ENCODE assay signal across 8 cellular contexts in genomic region chr21:44870748-44871495, GRCh38. TPM values are rescaled to one million over a fixed set of nuclear protein-coding genes. Genes with fewer than 3 reads are reported as not detected.
DNase-seq lines count a peak whose midpoint lies in the region; ATAC-seq and TF ChIP-seq lines count a peak whose summit lies in the region.

No MANE protein-coding gene starts in this region.

- no peaks in the 10 kb centered on the region for H3K9me3 ChIP-seq in HEK293 (ENCODE audit: control insufficient read depth, insufficient read depth, low read depth, low read length)

- H3K4me3 Mint-ChIP-seq in activated CD4-positive, alpha-beta memory T cell treated with anti-CD3 and anti-CD28 coated beads for 36 hours, result peak overlapping the region; percentile 20
- peak overlapping the region; percentile 99 for H3K4me3 Mint-ChIP-seq in glutamatergic neuron (ENCODE audit: unreplicated experiment)

- TF ChIP-seq CTCF in HEK293 (tag by site-specific recombination; IDR thresholded peaks at IDR 0.05) (no peak), glutamatergic neuron (IDR thresholded peaks at IDR 0.05; ENCODE audit: partially characterized antibody, unreplicated experiment) (no peak)

- peak overlapping the region; percentile 56 for H3K27ac Mint-ChIP-seq in activated CD4-positive, alpha-beta memory T cell treated with anti-CD3 and anti-CD28 coated beads for 36 hours
- peak overlapping the region; percentile 78 for H3K27ac Mint-ChIP-seq in glutamatergic neuron (ENCODE audit: unreplicated experiment)

- H3K36me3 ChIP-seq in HEK293 (ENCODE audit: control insufficient read depth in 2 of 2, insufficient read depth in 1 of 2, low read length in 2 of 2), result peaks cover 0 to under 1% of the 10 kb centered on the region in 2 experiments; a peak in 2 of 3 replicates
- peaks cover 3% of the 10 kb centered on the region for H3K36me3 ChIP-seq in rectal smooth muscle tissue (ENCODE audit: control insufficient read depth, insufficient read depth, low read length)

- CTCF ChIA-PET in HEK293 (lab: Yijun Ruan, JAX), result interaction anchor here (0.6 to 1.0 kb wide), 2 partner anchors 57 to 163 kb away, joined by 3 to 7 read pairs; no protein-coding TSS in a partner anchor
- CTCF ChIA-PET in activated CD4-positive, alpha-beta memory T cell treated with anti-CD3 and anti-CD28 coated beads for 36 hours (lab: Charles Lee), result interaction anchor here (1.5 kb wide), 1 partner anchor 40 kb away, joined by 3 read pairs; no protein-coding TSS in a partner anchor

- no peaks in the 10 kb centered on the region for H3K27me3 ChIP-seq in rectal smooth muscle tissue (ENCODE audit: control insufficient read depth, insufficient read depth, low read length)

- H3K4me1 ChIP-seq in HEK293 (ENCODE audit: control insufficient read depth, insufficient read depth, low read length), result peaks cover 28% of the 10 kb centered on the region
- peaks cover 43% of the 10 kb centered on the region for H3K4me1 ChIP-seq in rectal smooth muscle tissue (ENCODE audit: control insufficient read depth, insufficient read depth, low read length)

- H3K4me3 ChIP-seq in HEK293 (ENCODE audit: low read depth, low read length) (no peak overlapping the region), rectal smooth muscle tissue (ENCODE audit: low read length) (no peak overlapping the region)

- no peaks in the 10 kb centered on the region for H3K27me3 Mint-ChIP-seq in activated CD4-positive, alpha-beta memory T cell treated with anti-CD3 and anti-CD28 coated beads for 36 hours
- H3K27me3 Mint-ChIP-seq in glutamatergic neuron (ENCODE audit: unreplicated experiment), result peaks cover 18% of the 10 kb centered on the region

- intact Hi-C loops in activated CD4-positive, alpha-beta memory T cell treated with anti-CD3 and anti-CD28 coated beads for 36 hours (cut with micrococcal nuclease), result loop anchor here (5.0 kb wide), 1 partner anchor 206 kb away; no protein-coding TSS in a partner anchor

- H3K27ac ChIP-seq in HEK293 (ENCODE audit: extremely low read depth, low read depth, low read length) (no peak overlapping the region), rectal smooth muscle tissue (ENCODE audit: low read depth, low read length) (peak overlapping the region; percentile 90)

- H3K9ac ChIP-seq in rectal smooth muscle tissue (ENCODE audit: low read length), result no peak overlapping the region

- POLR2A ChIA-PET in HEK293 (lab: Yijun Ruan, JAX), result interaction anchor here (1.7 kb wide), 1 partner anchor 260 kb away, joined by 3 read pairs; no protein-coding TSS in a partner anchor
- POLR2A ChIA-PET in activated CD4-positive, alpha-beta memory T cell treated with anti-CD3 and anti-CD28 coated beads for 36 hours (lab: Charles Lee), result no interaction called here

- peak; percentile 46 for DNase-seq in activated CD4-positive, alpha-beta memory T cell treated with anti-CD3 and anti-CD28 coated beads for 36 hours
- DNase-seq in glutamatergic neuron (no peak), GM19240 (ENCODE audit: insufficient read length, low spot score) (no peak), COR-L47 (lab: John Stamatoyannopoulos, UW) (no peak), NCI-H1417 (lab: John Stamatoyannopoulos, UW) (no peak)

- no peak for ATAC-seq in HG02642 (IDR thresholded peaks at IDR 0.05; ENCODE audit: poor library complexity, unreplicated experiment)

- H3K9me3 Mint-ChIP-seq in activated CD4-positive, alpha-beta memory T cell treated with anti-CD3 and anti-CD28 coated beads for 36 hours, result no peaks in the 10 kb centered on the region
- peaks cover 17% of the 10 kb centered on the region for H3K9me3 Mint-ChIP-seq in glutamatergic neuron (ENCODE audit: unreplicated experiment)

- peaks cover 4% of the 10 kb centered on the region for H3K36me3 Mint-ChIP-seq in activated CD4-positive, alpha-beta memory T cell treated with anti-CD3 and anti-CD28 coated beads for 36 hours
- no peaks in the 10 kb centered on the region for H3K36me3 Mint-ChIP-seq in glutamatergic neuron (ENCODE audit: unreplicated experiment)

- peaks cover 76% of the 10 kb centered on the region for H3K4me1 Mint-ChIP-seq in activated CD4-positive, alpha-beta memory T cell treated with anti-CD3 and anti-CD28 coated beads for 36 hours (ENCODE audit: low read depth)
- peaks cover 55% of the 10 kb centered on the region for H3K4me1 Mint-ChIP-seq in glutamatergic neuron (ENCODE audit: low read depth, unreplicated experiment)

TF ChIP-seq in HEK293, 187 proteins besides CTCF, POLR2A, EP300 and RAD21:
- TF ChIP-seq ZNF112 (tag by site-specific recombination; IDR thresholded peaks at IDR 0.05), result no peak
- no peak for TF ChIP-seq ZNF704 (tag by site-specific recombination; IDR thresholded peaks at IDR 0.05)
- TF ChIP-seq ZNF692 (tag by site-specific recombination; IDR thresholded peaks at IDR 0.05), result peak; percentile 90
- TF ChIP-seq ZNF600 (tag by site-specific recombination; IDR thresholded peaks at IDR 0.05), result 0 out of 2 replicates have a peak, but pooled peaks have one; percentile 21
- TF ChIP-seq ZFP69B (tag by site-specific recombination; IDR thresholded peaks at IDR 0.05), result peak; percentile 62; the same call in 1 of the 2 replicates
- TF ChIP-seq GLI2 (tag by site-specific recombination; IDR thresholded peaks at IDR 0.05; ENCODE audit: borderline replicate concordance, low read depth), result no peak
- TF ChIP-seq TRIM28 (IDR thresholded peaks at IDR 0.05; ENCODE audit: borderline replicate concordance, low read length), result peak; percentile 27; the same call in 1 of the 2 replicates
- TF ChIP-seq ZNF555 (tag by site-specific recombination; conservative IDR thresholded peaks at IDR 0.05), result no peak
- no peak for TF ChIP-seq ZNF501 (tag by site-specific recombination; IDR thresholded peaks at IDR 0.05)

RNA-seq across cellular contexts. Expression of gene PTTG1IP, which starts 2.6 kb away (rescaled TPM):
- 10 to 100 TPM; 43.0 to 44.4 TPM for total RNA-seq in activated CD4-positive, alpha-beta memory T cell treated with anti-CD3 and anti-CD28 coated beads for 36 hours
- total RNA-seq in glutamatergic neuron (ENCODE audit: unreplicated experiment), result 249 TPM

RNA-seq across cellular contexts. Expression of gene ITGB2, which starts 49.8 kb away (rescaled TPM):
- total RNA-seq in activated CD4-positive, alpha-beta memory T cell treated with anti-CD3 and anti-CD28 coated beads for 36 hours, result 100 to 1,000 TPM; 242 to 247 TPM
- total RNA-seq in glutamatergic neuron (ENCODE audit: unreplicated experiment), result 0.91 TPM

RNA-seq across cellular contexts. Expression of gene SUMO3, which starts 53.1 kb away (rescaled TPM):
- total RNA-seq in activated CD4-positive, alpha-beta memory T cell treated with anti-CD3 and anti-CD28 coated beads for 36 hours, result 10 to 100 TPM; 77.2 to 77.6 TPM
- total RNA-seq in glutamatergic neuron (ENCODE audit: unreplicated experiment), result 63.5 TPM

Comparison
In these comparisons a context has a peak if more than half of its experiments do, and no peak if none do; other contexts are left out.
1. RNA of gene ITGB2, which starts 49.8 kb away (total RNA-seq): 242 to 247 TPM in activated CD4-positive, alpha-beta memory T cell treated with anti-CD3 and anti-CD28 coated beads for 36 hours; 0.91 TPM in glutamatergic neuron (single experiment); every median in the first group is over 100 times any median in the second.